Comparison of ENCODE assay signal across 11 cellular contexts in genomic region chr14:95260537-95261440, GRCh38. TPM values are rescaled to one million over a fixed set of nuclear protein-coding genes. Genes with fewer than 3 reads are reported as not detected.
DNase-seq lines count a peak whose midpoint lies in the region; ATAC-seq, FAIRE-seq and TF ChIP-seq lines count a peak whose summit lies in the region.
"Had no signal": no experiment of that assay in that cellular context is flagged by ENCODE, and none has a peak within 500 bp of the region (broad histone marks: within the 10 kb centered on the region; RNA-seq: fewer than 3 reads in every experiment).

No MANE protein-coding gene starts in this region.

- ATAC-seq in HG03439 (IDR thresholded peaks at IDR 0.05; ENCODE audit: unreplicated experiment) (no peak), HG02884 (IDR thresholded peaks at IDR 0.05; ENCODE audit: unreplicated experiment) (no peak)

- DNase-seq in GM18507 (ENCODE audit: extremely low spot score, insufficient read length, low read depth) (no peak), MG63 (peak; percentile 12), bronchial epithelial cell (ENCODE audit: low read depth) (peak; percentile 83), skeletal muscle cell (ENCODE audit: low read depth) (peak; percentile 89), cerebellar nuclear complex (lab: John Stamatoyannopoulos, UW) (no peak), iPS-NIHi7 (ENCODE audit: extremely low spot score) (no peak)
- DNase-seq: H7, MM.1S had no signal

- no peaks in the 10 kb centered on the region for H3K9me3 ChIP-seq in MG63

- no peaks in the 10 kb centered on the region for H3K36me3 ChIP-seq in MG63
- no peaks in the 10 kb centered on the region for H3K36me3 ChIP-seq in bronchial epithelial cell (ENCODE audit: control insufficient read depth, insufficient read depth, low read length)

- H3K4me3 ChIP-seq in MG63 (no peak overlapping the region), bronchial epithelial cell (ENCODE audit: low read depth, low read length) (no peak overlapping the region), skeletal muscle cell (ENCODE audit: low read depth, low read length) (no peak overlapping the region)
- H3K4me3 ChIP-seq: lung had no signal

- peak; percentile 26 for FAIRE-seq in GM18507 (lab: Jason Lieb, UNC)
- no peak for FAIRE-seq in bronchial epithelial cell (lab: Jason Lieb, UNC)

- no peak for TF ChIP-seq CTCF in bronchial epithelial cell (IDR thresholded peaks at IDR 0.05; ENCODE audit: insufficient read depth, low read length, severe bottlenecking)

- no peaks in the 10 kb centered on the region for H3K27me3 ChIP-seq in MG63
- no peaks in the 10 kb centered on the region for H3K27me3 ChIP-seq in bronchial epithelial cell (ENCODE audit: control insufficient read depth, insufficient read depth, low read length)

RNA-seq across cellular contexts. Expression of gene CLMN, which starts 58.9 kb away (rescaled TPM):
- total RNA-seq in MG63 (2014; rRNA removed; shearing (Covaris generic); ENCODE audit: low replicate concordance): 0.35 and 1.2 TPM in 2 replicates
- 2.2 and 3.9 TPM in 2 replicates for total RNA-seq in bronchial epithelial cell

Comparison
In these comparisons a context has a peak if more than half of its experiments do, and no peak if none do; other contexts are left out.
1. DNase-seq: peak in MG63 (single experiment), bronchial epithelial cell (single experiment) and skeletal muscle cell (single experiment); none in GM18507 (single experiment), cerebellar nuclear complex (0 of 2) and iPS-NIHi7 (single experiment).